Comparison of ENCODE assay signal across 17 cellular contexts in the genomic region with DNA sequence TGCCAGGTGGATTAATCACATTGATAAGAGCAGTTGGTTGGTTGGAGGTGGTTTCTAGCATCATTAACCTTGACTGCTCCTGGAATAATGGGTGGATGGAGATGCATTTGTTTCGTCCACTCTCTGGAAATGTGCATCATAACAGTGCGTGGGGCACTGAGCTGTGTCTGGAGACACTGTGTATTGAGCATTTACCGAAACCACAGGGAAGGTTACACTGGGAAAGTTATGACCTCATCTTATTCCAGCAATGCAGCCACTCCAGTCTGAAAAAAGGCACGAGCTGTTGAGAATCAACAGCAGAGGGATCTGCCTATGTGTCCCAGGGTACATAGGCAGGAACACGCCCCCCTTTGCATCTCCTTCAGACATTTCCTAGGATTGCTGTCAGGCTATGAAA.
DNase-seq lines count a peak whose midpoint lies in the region; ATAC-seq and TF ChIP-seq lines count a peak whose summit lies in the region.
"Had no signal": no experiment of that assay in that cellular context is flagged by ENCODE, and none has a peak within 500 bp of the region (broad histone marks: within the 10 kb centered on the region; RNA-seq: fewer than 3 reads in every experiment).

No MANE protein-coding gene starts in this region.

- DNase-seq in ACHN (peak; percentile 64), HK-2 (ENCODE audit: unreplicated experiment) (peak; percentile 7), coronary artery (ENCODE audit: low spot score) (peak; percentile 4), kidney glomerular epithelial cell (lab: John Stamatoyannopoulos, UW) (peak; percentile 89), NCI-H82 (lab: John Stamatoyannopoulos, UW) (no peak), NCI-H2171 (lab: John Stamatoyannopoulos, UW) (no peak)
- DNase-seq: BE2C; CD8-positive, alpha-beta T cell; NCI-H446 treated with DMSO at 0.1 percent for 48 hours; NCI-H748 treated with DMSO at 0.1 percent for 48 hours; SHP77 treated with DMSO at 0.1 percent for 48 hours had no signal

- in situ Hi-C loops in ACHN (cut with HindIII; ENCODE audit: low pct_ligation_motif_present, low pct_unique_long_range_greater_than_20kb, low sequenced_read_pairs), result no loop called here

- no peak for TF ChIP-seq CTCF in coronary artery (IDR thresholded peaks at IDR 0.05)

- ATAC-seq in HG03520 (IDR thresholded peaks at IDR 0.05; ENCODE audit: unreplicated experiment) (no peak), GM21447 (IDR thresholded peaks at IDR 0.05; ENCODE audit: unreplicated experiment) (no peak)
- ATAC-seq: CD8-positive, alpha-beta T cell; HCT116; K562; Panc1 had no signal

- no peak overlapping the region for H3K4me3 ChIP-seq in coronary artery
- H3K4me3 ChIP-seq: K562 had no signal

- no peak overlapping the region for H3K27ac ChIP-seq in coronary artery
- H3K27ac ChIP-seq: HL-60 had no signal

Comparison
In these comparisons a context has a peak if more than half of its experiments do, and no peak if none do; other contexts are left out.
1. DNase-seq: peak in ACHN (single experiment), HK-2 (single experiment), coronary artery (single experiment) and kidney glomerular epithelial cell (single experiment); none in NCI-H82 (single experiment) and NCI-H2171 (single experiment).